In the genomic region with DNA sequence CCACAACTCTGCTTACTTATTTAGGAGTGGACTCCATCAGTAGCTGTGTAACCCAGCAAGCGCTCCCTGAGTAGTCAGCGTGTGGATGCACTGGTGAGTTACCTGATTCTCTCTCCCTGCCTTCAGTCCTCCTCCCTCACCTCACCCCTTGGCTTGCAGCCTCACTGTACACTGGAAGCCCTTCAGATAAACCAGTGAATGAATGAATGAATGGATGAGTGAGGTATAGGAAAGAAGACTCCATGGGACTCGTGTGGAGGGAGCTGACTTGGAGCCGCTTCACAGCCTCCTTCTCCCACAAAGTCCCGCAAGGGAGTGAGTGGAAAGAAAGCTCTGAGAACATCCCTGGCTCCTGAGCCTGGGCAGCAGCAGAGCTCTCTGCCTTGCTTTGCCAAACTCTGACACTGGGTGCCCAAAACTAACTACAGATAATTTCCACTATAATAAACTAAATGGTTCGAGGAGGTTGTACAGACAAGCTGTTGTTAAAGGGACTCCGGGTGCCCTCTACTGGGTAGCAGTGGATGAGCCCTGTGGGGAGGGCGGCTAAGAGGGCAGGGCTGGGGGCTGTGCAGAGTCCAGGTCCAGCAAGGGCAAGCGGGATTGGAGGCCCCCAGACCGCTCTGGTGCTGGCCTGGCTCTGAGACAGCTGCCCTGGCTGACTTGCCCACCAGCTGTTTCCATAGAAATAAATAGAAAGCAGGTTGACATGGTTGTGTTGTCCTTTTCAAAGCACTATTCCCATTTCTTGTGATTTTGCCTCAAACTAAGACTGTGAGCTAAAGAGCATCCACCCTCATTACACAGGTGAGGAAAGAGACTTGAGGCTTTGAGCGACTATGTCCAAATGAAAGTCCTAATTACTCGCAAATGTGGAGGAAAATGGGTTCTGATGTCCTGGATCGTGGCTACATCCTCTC, we compare ENCODE assay signal across 8 cellular contexts.
DNase-seq lines count a peak whose midpoint lies in the region; TF ChIP-seq lines count a peak whose summit lies in the region.

No MANE protein-coding gene starts in this region.

- peak; percentile 44; the same call in 1 of the 2 replicates for TF ChIP-seq CTCF in GM12875 (IDR thresholded peaks at IDR 0.05; ENCODE audit: borderline replicate concordance, insufficient read depth, low read depth, low read length)
- TF ChIP-seq CTCF in epithelial cell of esophagus (IDR thresholded peaks at IDR 0.05; ENCODE audit: insufficient read depth, low read depth, low read length, missing control alignments): peak; percentile 62
- TF ChIP-seq CTCF in neural progenitor cell (IDR thresholded peaks at IDR 0.05): peak; percentile 55

- H3F3A ChIP-seq in neural progenitor cell (ENCODE audit: low read depth): no peaks in the 10 kb centered on the region

- in situ Hi-C loops in ACHN (cut with HindIII; ENCODE audit: low pct_ligation_motif_present, low pct_unique_long_range_greater_than_20kb, low sequenced_read_pairs): no loop called here

- H3K4me3 ChIP-seq in GM12875 (ENCODE audit: low read depth, low read length) (no peak overlapping the region), epithelial cell of esophagus (ENCODE audit: low read length) (no peak overlapping the region), neural progenitor cell (no peak overlapping the region)

- no peak overlapping the region for H3K9ac ChIP-seq in neural progenitor cell

- no peaks in the 10 kb centered on the region for H3K79me2 ChIP-seq in neural progenitor cell (ENCODE audit: low read depth)

- H3K27ac ChIP-seq in neural progenitor cell: no peak overlapping the region

- H2AFZ ChIP-seq in neural progenitor cell (replicated peaks): no peak overlapping the region

- no peaks in the 10 kb centered on the region for H4K20me1 ChIP-seq in neural progenitor cell (ENCODE audit: low read depth)

- DNase-seq in ACHN: peak; percentile 26
- peak; percentile 2 for DNase-seq in OCI-M1 (lab: John Stamatoyannopoulos, UW)
- peak; percentile 45 for DNase-seq in epithelial cell of esophagus (ENCODE audit: low read depth)
- DNase-seq in neural progenitor cell (ENCODE audit: low spot score): peak; percentile 54
- no peak for DNase-seq in NCI-H1048 (lab: John Stamatoyannopoulos, UW)
- no peak for DNase-seq in COR-L47 (lab: John Stamatoyannopoulos, UW)
- no peak for DNase-seq in activated CD8-positive, alpha-beta memory T cell treated with anti-CD3 and anti-CD28 coated beads, Interleukin-2, amount 50 U/mL, for 4 hours

- peaks cover 2% of the 10 kb centered on the region for H3K27me3 Mint-ChIP-seq in neural progenitor cell (ENCODE audit: insufficient read depth, low read depth)

- H3K27ac Mint-ChIP-seq in neural progenitor cell: no peak overlapping the region

- no peaks in the 10 kb centered on the region for H3K36me3 Mint-ChIP-seq in neural progenitor cell

- H3K27me3 ChIP-seq in neural progenitor cell: no peaks in the 10 kb centered on the region

- H3K4me1 ChIP-seq in neural progenitor cell: no peaks in the 10 kb centered on the region

- H3K4me1 Mint-ChIP-seq in neural progenitor cell: peaks cover 2% of the 10 kb centered on the region

- H3K4me3 Mint-ChIP-seq in neural progenitor cell: no peak overlapping the region

- no peak overlapping the region for H3K4me2 ChIP-seq in neural progenitor cell

- H3K9me3 Mint-ChIP-seq in neural progenitor cell: peaks cover 5% of the 10 kb centered on the region

- no peaks in the 10 kb centered on the region for H3K36me3 ChIP-seq in neural progenitor cell

- no peaks in the 10 kb centered on the region for H3K9me3 ChIP-seq in neural progenitor cell (ENCODE audit: low read depth)

Comparison
In these comparisons a context has a peak if more than half of its experiments do, and no peak if none do; other contexts are left out.
1. DNase-seq: peak in ACHN (single experiment), OCI-M1 (single experiment), epithelial cell of esophagus (single experiment) and neural progenitor cell (single experiment); none in NCI-H1048 (single experiment), COR-L47 (single experiment) and activated CD8-positive, alpha-beta memory T cell treated with anti-CD3 and anti-CD28 coated beads, Interleukin-2, amount 50 U/mL, for 4 hours (single experiment).
2. Peak in every context shown above with its lines, with median percentiles within 50 percentile points of each other: CTCF ChIP-seq.